8 cellular contexts compared by ENCODE assay signal in the genomic region with DNA sequence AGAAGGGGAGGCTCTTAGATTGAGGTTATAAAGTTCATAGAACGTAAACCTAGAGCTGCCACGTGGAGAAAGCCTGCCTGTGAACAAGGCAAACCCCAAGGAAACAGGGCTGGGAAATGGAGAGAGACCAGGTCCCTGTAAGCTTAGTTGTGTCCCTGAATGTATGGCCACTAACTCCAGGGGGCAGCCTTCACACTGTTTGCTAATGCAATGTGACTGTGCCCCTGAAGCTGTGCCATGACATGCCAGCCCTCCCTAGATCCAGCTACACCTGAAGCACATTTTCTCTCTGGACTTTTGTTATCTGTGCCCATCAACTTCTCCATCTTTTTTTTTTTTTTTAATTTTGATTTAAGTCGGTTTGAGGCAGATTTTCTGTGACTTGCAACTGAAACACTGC.
A peak's percentile ranks its signal among the peaks of the same experiment; 100 is the strongest.
DNase-seq lines count a peak whose midpoint lies in the region; ATAC-seq and TF ChIP-seq lines count a peak whose summit lies in the region.

No MANE protein-coding gene starts in this region.

- no peaks in the 10 kb centered on the region for H4K20me1 ChIP-seq in OCI-LY7 (ENCODE audit: insufficient read depth, low read length)

- in situ Hi-C loops in GM13976 (cut with MboI; ENCODE audit: low sequenced_read_pairs, unreplicated experiment), result no loop called here

- H3K36me3 ChIP-seq in OCI-LY7 (ENCODE audit: insufficient read depth, low read length), result no peaks in the 10 kb centered on the region

- peaks cover 0 to 2% of the 10 kb centered on the region in 2 donors for H3K4me1 Mint-ChIP-seq in effector memory CD8-positive, alpha-beta T cell (ENCODE audit: low read depth in 2 of 2)

- H3K27me3 Mint-ChIP-seq in effector memory CD8-positive, alpha-beta T cell, result peaks cover 0 to 23% of the 10 kb centered on the region in 2 donors

- POLR2A ChIA-PET in OCI-LY7 (lab: Charles Lee), result interaction anchor here (0.6 to 2.1 kb wide), 3 partner anchors 9 to 78 kb away, joined by 3 to 10 read pairs (median 3); no protein-coding TSS in a partner anchor

- H3K4me3 ChIP-seq in OCI-LY7 (ENCODE audit: low read depth, low read length, poor library complexity, severe bottlenecking), result no peak overlapping the region

- TF ChIP-seq CTCF in GM13976 (IDR thresholded peaks at IDR 0.05; ENCODE audit: borderline replicate concordance, control extremely low read depth, extremely low read depth, insufficient read depth, missing control alignments), result peak; percentile 44
- TF ChIP-seq CTCF in OCI-LY7 (conservative IDR thresholded peaks at IDR 0.05; ENCODE audit: low read length), result peak; percentile 84

- intact Hi-C loops in OCI-LY7 (cut with micrococcal nuclease; ENCODE audit: unreplicated experiment), result loop anchor here (1.0 kb wide), 2 partner anchors 53 to 164 kb away; no protein-coding TSS in a partner anchor

- no peak overlapping the region for H3K27ac Mint-ChIP-seq in effector memory CD8-positive, alpha-beta T cell

- peak; percentile 17 for DNase-seq in AG08395 (ENCODE audit: low spot score)
- DNase-seq in GM13976 (ENCODE audit: low spot score), result peak; percentile 36
- peak; percentile 75 for DNase-seq in OCI-LY7 (ENCODE audit: low spot score)
- peak in 2 of 3 experiments; percentile 5 for DNase-seq in effector memory CD8-positive, alpha-beta T cell
- DNase-seq in stimulated activated CD4-positive, alpha-beta T cell treated with anti-CD3 and anti-CD28 coated beads, Interleukin-4, amount 100 ng/mL, for 1 hour, result peak; percentile 15
- no peak for DNase-seq in DMS79 treated with DMSO at 0.1 percent for 48 hours (lab: John Stamatoyannopoulos, UW)
- DNase-seq in middle frontal gyrus (ENCODE audit: extremely low spot score, low spot score), result no peak

- ATAC-seq in effector memory CD8-positive, alpha-beta T cell (replicated peaks), result no peak
- no peak for ATAC-seq in HG02759 (IDR thresholded peaks at IDR 0.05; ENCODE audit: unreplicated experiment)

- no peaks in the 10 kb centered on the region for H3K9me2 ChIP-seq in OCI-LY7 (ENCODE audit: insufficient read depth, low read length)

- no peak overlapping the region for H2AFZ ChIP-seq in OCI-LY7 (ENCODE audit: low read length)

- no peak overlapping the region for H3K4me2 ChIP-seq in OCI-LY7 (ENCODE audit: low read length)

- H3K27ac ChIP-seq in OCI-LY7 (ENCODE audit: low read depth, low read length, poor library complexity, severe bottlenecking), result no peak overlapping the region

- CTCF ChIA-PET in OCI-LY7 (lab: Charles Lee; ENCODE audit: unreplicated experiment), result interaction anchor here (0.5 to 1.1 kb wide), 3 partner anchors 10 to 165 kb away, joined by 7 to 9 read pairs (median 9); no protein-coding TSS in a partner anchor

- no peaks in the 10 kb centered on the region for H3K79me2 ChIP-seq in OCI-LY7 (ENCODE audit: insufficient read depth, low read depth, low read length)

- H3K9me3 Mint-ChIP-seq in effector memory CD8-positive, alpha-beta T cell, result no peaks in the 10 kb centered on the region

- peaks cover 8% of the 10 kb centered on the region for H3K4me1 ChIP-seq in OCI-LY7 (ENCODE audit: insufficient read depth, low read length, poor library complexity, severe bottlenecking)

- no peaks in the 10 kb centered on the region for H3K9me3 ChIP-seq in OCI-LY7 (ENCODE audit: low read length)

- no TSS peak for BruUV-seq in OCI-LY7 (replicated peaks; lab: Mats Ljungman, UMichigan)

- no peak overlapping the region for H3K4me3 Mint-ChIP-seq in effector memory CD8-positive, alpha-beta T cell

- H3K36me3 Mint-ChIP-seq in effector memory CD8-positive, alpha-beta T cell (ENCODE audit: insufficient read depth), result no peaks in the 10 kb centered on the region

Comparison
In these comparisons a context has a peak if more than half of its experiments do, and no peak if none do; other contexts are left out.
1. DNase-seq: peak in AG08395 (single experiment), GM13976 (single experiment), OCI-LY7 (single experiment), effector memory CD8-positive, alpha-beta T cell (2 of 3) and stimulated activated CD4-positive, alpha-beta T cell treated with anti-CD3 and anti-CD28 coated beads, Interleukin-4, amount 100 ng/mL, for 1 hour (single experiment); none in DMS79 treated with DMSO at 0.1 percent for 48 hours (single experiment) and middle frontal gyrus (single experiment).